Comparison of ENCODE assay signal across 2 cellular contexts in genomic region chr3:13042127-13042931, GRCh38.
TF ChIP-seq lines count a peak whose summit lies in the region.

No MANE protein-coding gene starts in this region.

TF ChIP-seq in SK-N-SH treated with all-trans-retinoic acid at 6 μM for 48 hours, 23 proteins besides CTCF, POLR2A, EP300 and RAD21 (continued from another document):
- TF ChIP-seq CREB5 (CRISPR knock-in tag; IDR thresholded peaks at IDR 0.05; ENCODE audit: low read depth) (no peak), ZNF8 (CRISPR knock-in tag; IDR thresholded peaks at IDR 0.05) (no peak), GLIS3 (CRISPR knock-in tag; IDR thresholded peaks at IDR 0.05) (no peak), TCF4 (CRISPR knock-in tag; IDR thresholded peaks at IDR 0.05; ENCODE audit: borderline replicate concordance) (no peak), ZNF565 (CRISPR knock-in tag; conservative IDR thresholded peaks at IDR 0.05; ENCODE audit: low read depth) (no peak), ARNTL (CRISPR knock-in tag; IDR thresholded peaks at IDR 0.05; ENCODE audit: borderline replicate concordance, low read depth) (no peak), PPARA (CRISPR knock-in tag; IDR thresholded peaks at IDR 0.05; ENCODE audit: borderline replicate concordance) (no peak)

TF ChIP-seq in SK-N-SH, 30 proteins besides CTCF, POLR2A, EP300 and RAD21 (continued from another document):
- TF ChIP-seq FOSL2 (IDR thresholded peaks at IDR 0.05; ENCODE audit: borderline replicate concordance, low read depth) (no peak), YY1 (IDR thresholded peaks at IDR 0.05; ENCODE audit: low read depth) (no peak), NRF1 (IDR thresholded peaks at IDR 0.05; ENCODE audit: low read depth, low read length) (no peak), REST (IDR thresholded peaks at IDR 0.05; ENCODE audit: low read depth, low read length) (no peak), FOXJ3 (CRISPR knock-in tag; IDR thresholded peaks at IDR 0.05) (no peak), USF1 (IDR thresholded peaks at IDR 0.05; ENCODE audit: borderline replicate concordance, low read depth) (no peak), TEAD4 (IDR thresholded peaks at IDR 0.05; ENCODE audit: borderline replicate concordance, insufficient read depth) (no peak), MEF2A (IDR thresholded peaks at IDR 0.05; ENCODE audit: borderline replicate concordance, low read depth) (no peak), IRF3 (IDR thresholded peaks at IDR 0.05; ENCODE audit: low read depth, low read length) (no peak), GATA2 (CRISPR knock-in tag; IDR thresholded peaks at IDR 0.05) (no peak), PBX3 (IDR thresholded peaks at IDR 0.05) (no peak), ELF1 (IDR thresholded peaks at IDR 0.05) (no peak), GABPA (IDR thresholded peaks at IDR 0.05; ENCODE audit: low read depth) (no peak)
